Comparison of ENCODE assay signal across 8 cellular contexts in genomic region chr4:151407466-151408379, GRCh38. TPM values are rescaled to one million over a fixed set of nuclear protein-coding genes. Genes with fewer than 3 reads are reported as not detected.
DNase-seq lines count a peak whose midpoint lies in the region; ATAC-seq and TF ChIP-seq lines count a peak whose summit lies in the region.

No MANE protein-coding gene starts in this region.

- H3K27ac Mint-ChIP-seq in activated CD8-positive, alpha-beta T cell treated with anti-CD3 and anti-CD28 coated beads, Interleukin-2, amount 10 ng/mL, durations not matched to agents 7 days and 5 days, result no peak overlapping the region

- H3K4me1 ChIP-seq in HUES48 (ENCODE audit: control insufficient read depth, insufficient read depth, low read length) (peaks cover 17% of the 10 kb centered on the region), ovary (ENCODE audit: insufficient read depth) (peaks cover 4% of the 10 kb centered on the region)

- intact Hi-C loops in ovary (cut with DNase I), result no loop called here

- no peaks in the 10 kb centered on the region for H3K36me3 ChIP-seq in HUES48 (ENCODE audit: control insufficient read depth, insufficient read depth, low read length)
- no peaks in the 10 kb centered on the region for H3K36me3 ChIP-seq in ovary

- peaks cover 25% of the 10 kb centered on the region for H3K4me1 Mint-ChIP-seq in activated CD8-positive, alpha-beta T cell treated with anti-CD3 and anti-CD28 coated beads, Interleukin-2, amount 10 ng/mL, durations not matched to agents 7 days and 5 days (ENCODE audit: low read depth)

- H3K27ac ChIP-seq in HUES48 (ENCODE audit: low read depth, low read length) (peak overlapping the region; percentile 92), ovary (peak overlapping the region in 1 of 2 donors; percentile 68)

- no peaks in the 10 kb centered on the region for H3K36me3 Mint-ChIP-seq in activated CD8-positive, alpha-beta T cell treated with anti-CD3 and anti-CD28 coated beads, Interleukin-2, amount 10 ng/mL, durations not matched to agents 7 days and 5 days (ENCODE audit: low read depth)

- 25 to 32% (median 31%) methylated on average over 29 of the region's 29 CpGs for WGBS in ovary, 3 donors

- H3K9me3 Mint-ChIP-seq in activated CD8-positive, alpha-beta T cell treated with anti-CD3 and anti-CD28 coated beads, Interleukin-2, amount 10 ng/mL, durations not matched to agents 7 days and 5 days (ENCODE audit: insufficient read depth), result no peaks in the 10 kb centered on the region

- H3K27me3 ChIP-seq in HUES48 (ENCODE audit: control insufficient read depth, insufficient read depth, low read length) (no peaks in the 10 kb centered on the region), ovary (no peaks in the 10 kb centered on the region)

- POLR2A ChIA-PET in activated CD8-positive, alpha-beta T cell treated with anti-CD3 and anti-CD28 coated beads, Interleukin-2, amount 10 ng/mL, durations not matched to agents 7 days and 5 days (lab: Charles Lee), result no interaction called here

- TF ChIP-seq POLR2A in ovary (IDR thresholded peaks at IDR 0.05), result no peak

- CTCF ChIA-PET in activated CD8-positive, alpha-beta T cell treated with anti-CD3 and anti-CD28 coated beads, Interleukin-2, amount 10 ng/mL, durations not matched to agents 7 days and 5 days (lab: Charles Lee), result interaction anchor here (0.8 kb wide), 1 partner anchor 45 kb away, joined by 3 read pairs; no protein-coding TSS in a partner anchor

- H3K4me3 Mint-ChIP-seq in activated CD8-positive, alpha-beta T cell treated with anti-CD3 and anti-CD28 coated beads, Interleukin-2, amount 10 ng/mL, durations not matched to agents 7 days and 5 days, result peak overlapping the region; percentile 72

- no peaks in the 10 kb centered on the region for H3K9me3 ChIP-seq in HUES48 (ENCODE audit: control insufficient read depth, insufficient read depth, low read length)
- no peaks in the 10 kb centered on the region for H3K9me3 ChIP-seq in ovary

- peak; percentile 82 for ATAC-seq in GM21515 (IDR thresholded peaks at IDR 0.05; ENCODE audit: unreplicated experiment)
- no peak for ATAC-seq in activated CD8-positive, alpha-beta T cell treated with anti-CD3 and anti-CD28 coated beads, Interleukin-2, amount 10 ng/mL, durations not matched to agents 7 days and 5 days

- in situ Hi-C loops in G401 (cut with HindIII; ENCODE audit: low sequenced_read_pairs), result no loop called here

- DNase-seq in G401 (ENCODE audit: low spot score) (peak; percentile 6), germinal center (ENCODE audit: low spot score) (peak; percentile 29), ovary (peak; percentile 18 to 50 (median 41)), NCI-H1694 (lab: John Stamatoyannopoulos, UW) (no peak), AG08396 (ENCODE audit: low spot score) (no peak)
- DNase-seq in activated CD8-positive, alpha-beta T cell treated with anti-CD3 and anti-CD28 coated beads, Interleukin-2, amount 10 ng/mL, durations not matched to agents 7 days and 5 days, result peak; percentile 59

- peak overlapping the region; percentile 83 for H3K9ac ChIP-seq in HUES48 (ENCODE audit: low read depth, low read length)

- TF ChIP-seq CTCF in ovary (IDR thresholded peaks at IDR 0.05), result no peak

- H3K27me3 Mint-ChIP-seq in activated CD8-positive, alpha-beta T cell treated with anti-CD3 and anti-CD28 coated beads, Interleukin-2, amount 10 ng/mL, durations not matched to agents 7 days and 5 days (ENCODE audit: low read depth), result peaks cover 56% of the 10 kb centered on the region

- no peak for TF ChIP-seq EP300 in ovary (IDR thresholded peaks at IDR 0.05)

- H3K4me3 ChIP-seq in HUES48 (ENCODE audit: low read depth, low read length) (peak overlapping the region; percentile 77), ovary (peak overlapping the region; percentile 64)

RNA-seq across cellular contexts. Expression of gene FHIP1A, which starts 1.3 kb away (rescaled TPM):
- 4.6 and 5.2 TPM in 2 replicates for total RNA-seq in G401 (2014; rRNA removed; shearing (Covaris generic))
- not detected for total RNA-seq in activated CD8-positive, alpha-beta T cell treated with anti-CD3 and anti-CD28 coated beads, Interleukin-2, amount 10 ng/mL, durations not matched to agents 7 days and 5 days
- 10 to 100 TPM in 4 of 7 donors, 1 to 10 TPM in 3; 7.3 to 14.2 (median 11.9) TPM for total RNA-seq in ovary
- 1 to 10 TPM in 1 of 2 donors, under 1 TPM in 1; 0.77 to 2.5 TPM for polyA plus RNA-seq in ovary

Comparison
In these comparisons a context has a peak if more than half of its experiments do, and no peak if none do; other contexts are left out.
1. DNase-seq: peak in G401 (single experiment), activated CD8-positive, alpha-beta T cell treated with anti-CD3 and anti-CD28 coated beads, Interleukin-2, amount 10 ng/mL, durations not matched to agents 7 days and 5 days (single experiment), germinal center (single experiment) and ovary (5 of 5); none in NCI-H1694 (single experiment) and AG08396 (single experiment).